23 cellular contexts compared by ENCODE assay signal in genomic region chr19:449916-450315, GRCh38. TPM values are rescaled to one million over a fixed set of nuclear protein-coding genes. Genes with fewer than 3 reads are reported as not detected.
DNase-seq lines count a peak whose midpoint lies in the region; ATAC-seq and TF ChIP-seq lines count a peak whose summit lies in the region.
"Had no signal": no experiment of that assay in that cellular context is flagged by ENCODE, and none has a peak within 500 bp of the region (broad histone marks: within the 10 kb centered on the region; RNA-seq: fewer than 3 reads in every experiment).

No MANE protein-coding gene starts in this region.

- H3K27ac Mint-ChIP-seq in natural killer cell treated with Interleukin-12 subunit alpha and Interleukin-12 subunit beta and Interleukin-15 and Interleukin-18, amount 100 ng/mL, for 72 hours, result no peak overlapping the region
- H3K27ac Mint-ChIP-seq in natural killer cell, result no peak overlapping the region
- no peak overlapping the region for H3K27ac Mint-ChIP-seq in activated CD8-positive, alpha-beta T cell treated with anti-CD3 and anti-CD28 coated beads, Interleukin-2, amount 10 ng/mL, durations not matched to agents 7 days and 5 days
- H3K27ac Mint-ChIP-seq: CD14-positive monocyte; CD4-positive, alpha-beta memory T cell; CD4-positive, CD25-positive, alpha-beta regulatory T cell; CD8-positive, alpha-beta memory T cell had no signal

- H3K36me3 Mint-ChIP-seq in natural killer cell treated with Interleukin-12 subunit alpha and Interleukin-12 subunit beta and Interleukin-15 and Interleukin-18, amount 100 ng/mL, for 72 hours, result no peaks in the 10 kb centered on the region
- no peaks in the 10 kb centered on the region for H3K36me3 Mint-ChIP-seq in natural killer cell
- no peaks in the 10 kb centered on the region for H3K36me3 Mint-ChIP-seq in activated CD8-positive, alpha-beta T cell treated with anti-CD3 and anti-CD28 coated beads, Interleukin-2, amount 10 ng/mL, durations not matched to agents 7 days and 5 days (ENCODE audit: low read depth)
- H3K36me3 Mint-ChIP-seq: CD14-positive monocyte; CD4-positive, alpha-beta memory T cell; CD4-positive, CD25-positive, alpha-beta regulatory T cell; CD8-positive, alpha-beta memory T cell had no signal

- intact Hi-C loops in natural killer cell (cut with micrococcal nuclease), result no loop called here

- peak; percentile 34 for DNase-seq in natural killer cell treated with Interleukin-12 subunit alpha and Interleukin-12 subunit beta and Interleukin-15 and Interleukin-18, amount 100 ng/mL, for 72 hours (ENCODE audit: low spot score)
- DNase-seq in natural killer cell (no peak), iPS-NIHi11 (ENCODE audit: low spot score) (peak; percentile 17)
- DNase-seq in activated CD8-positive, alpha-beta T cell treated with anti-CD3 and anti-CD28 coated beads, Interleukin-2, amount 10 ng/mL, durations not matched to agents 7 days and 5 days, result no peak
- DNase-seq: 8988T; ACHN; BE2C; C1 segment of cervical spinal cord; CD4-positive, alpha-beta memory T cell; CD4-positive, CD25-positive, alpha-beta regulatory T cell; CD8-positive, alpha-beta memory T cell; COR-L47; DMS 273 treated with DMSO at 0.1 percent for 48 hours; DMS153; DMS53; DMS79; DND-41; EL; GDM1 had no signal

- H3K9me3 Mint-ChIP-seq in natural killer cell treated with Interleukin-12 subunit alpha and Interleukin-12 subunit beta and Interleukin-15 and Interleukin-18, amount 100 ng/mL, for 72 hours, result no peaks in the 10 kb centered on the region
- H3K9me3 Mint-ChIP-seq in natural killer cell, result no peaks in the 10 kb centered on the region
- H3K9me3 Mint-ChIP-seq in activated CD8-positive, alpha-beta T cell treated with anti-CD3 and anti-CD28 coated beads, Interleukin-2, amount 10 ng/mL, durations not matched to agents 7 days and 5 days (ENCODE audit: insufficient read depth), result no peaks in the 10 kb centered on the region
- H3K9me3 Mint-ChIP-seq: CD4-positive, alpha-beta memory T cell; CD8-positive, alpha-beta memory T cell had no signal

- ATAC-seq in natural killer cell treated with Interleukin-12 subunit alpha and Interleukin-12 subunit beta and Interleukin-15 and Interleukin-18, amount 100 ng/mL, for 72 hours, result no peak
- no peak for ATAC-seq in natural killer cell
- no peak for ATAC-seq in GM19035 (IDR thresholded peaks at IDR 0.05; ENCODE audit: unreplicated experiment)
- ATAC-seq in activated CD8-positive, alpha-beta T cell treated with anti-CD3 and anti-CD28 coated beads, Interleukin-2, amount 10 ng/mL, durations not matched to agents 7 days and 5 days, result no peak
- ATAC-seq: GM12878 had no signal

- H3K4me3 Mint-ChIP-seq in natural killer cell treated with Interleukin-12 subunit alpha and Interleukin-12 subunit beta and Interleukin-15 and Interleukin-18, amount 100 ng/mL, for 72 hours, result no peak overlapping the region
- H3K4me3 Mint-ChIP-seq in natural killer cell, result no peak overlapping the region
- no peak overlapping the region for H3K4me3 Mint-ChIP-seq in activated CD8-positive, alpha-beta T cell treated with anti-CD3 and anti-CD28 coated beads, Interleukin-2, amount 10 ng/mL, durations not matched to agents 7 days and 5 days
- H3K4me3 Mint-ChIP-seq: CD14-positive monocyte; CD4-positive, alpha-beta memory T cell; CD4-positive, CD25-positive, alpha-beta regulatory T cell; CD8-positive, alpha-beta memory T cell had no signal

- H3K27me3 Mint-ChIP-seq in natural killer cell treated with Interleukin-12 subunit alpha and Interleukin-12 subunit beta and Interleukin-15 and Interleukin-18, amount 100 ng/mL, for 72 hours, result no peaks in the 10 kb centered on the region
- H3K27me3 Mint-ChIP-seq in natural killer cell (ENCODE audit: low read depth in 2 of 2), result no peaks in the 10 kb centered on the region
- no peaks in the 10 kb centered on the region for H3K27me3 Mint-ChIP-seq in activated CD8-positive, alpha-beta T cell treated with anti-CD3 and anti-CD28 coated beads, Interleukin-2, amount 10 ng/mL, durations not matched to agents 7 days and 5 days (ENCODE audit: low read depth)
- H3K27me3 Mint-ChIP-seq: CD4-positive, alpha-beta memory T cell; CD4-positive, CD25-positive, alpha-beta regulatory T cell; CD8-positive, alpha-beta memory T cell had no signal

- POLR2A ChIA-PET in activated CD8-positive, alpha-beta T cell treated with anti-CD3 and anti-CD28 coated beads, Interleukin-2, amount 10 ng/mL, durations not matched to agents 7 days and 5 days (lab: Charles Lee), result no interaction called here

- no peaks in the 10 kb centered on the region for H3K4me1 Mint-ChIP-seq in natural killer cell treated with Interleukin-12 subunit alpha and Interleukin-12 subunit beta and Interleukin-15 and Interleukin-18, amount 100 ng/mL, for 72 hours (ENCODE audit: low read depth in 2 of 2)
- no peaks in the 10 kb centered on the region for H3K4me1 Mint-ChIP-seq in natural killer cell
- no peaks in the 10 kb centered on the region for H3K4me1 Mint-ChIP-seq in activated CD8-positive, alpha-beta T cell treated with anti-CD3 and anti-CD28 coated beads, Interleukin-2, amount 10 ng/mL, durations not matched to agents 7 days and 5 days (ENCODE audit: low read depth)
- H3K4me1 Mint-ChIP-seq: CD14-positive monocyte; CD4-positive, alpha-beta memory T cell; CD4-positive, CD25-positive, alpha-beta regulatory T cell; CD8-positive, alpha-beta memory T cell had no signal

- CTCF ChIA-PET in activated CD8-positive, alpha-beta T cell treated with anti-CD3 and anti-CD28 coated beads, Interleukin-2, amount 10 ng/mL, durations not matched to agents 7 days and 5 days (lab: Charles Lee), result no interaction called here

- TF ChIP-seq CTCF in natural killer cell (IDR thresholded peaks at IDR 0.05), result no peak

RNA-seq across cellular contexts. Expression of gene SHC2, which starts 10.9 kb away (rescaled TPM):
- total RNA-seq in natural killer cell treated with Interleukin-12 subunit alpha and Interleukin-12 subunit beta and Interleukin-15 and Interleukin-18, amount 100 ng/mL, for 72 hours, result under 1 TPM in 1 of 2 donors, not detected in 1; 0.67 TPM
- under 1 TPM in 1 of 3 donors, not detected in 2; 0.75 TPM for total RNA-seq in natural killer cell
- not detected for total RNA-seq in activated CD8-positive, alpha-beta T cell treated with anti-CD3 and anti-CD28 coated beads, Interleukin-2, amount 10 ng/mL, durations not matched to agents 7 days and 5 days
- total RNA-seq: CD4-positive, CD25-positive, alpha-beta regulatory T cell had no signal

RNA-seq across cellular contexts. Expression of gene C2CD4C, which starts 41.0 kb away (rescaled TPM):
- total RNA-seq in natural killer cell treated with Interleukin-12 subunit alpha and Interleukin-12 subunit beta and Interleukin-15 and Interleukin-18, amount 100 ng/mL, for 72 hours, result not detected
- total RNA-seq in natural killer cell, result not detected
- not detected for total RNA-seq in activated CD8-positive, alpha-beta T cell treated with anti-CD3 and anti-CD28 coated beads, Interleukin-2, amount 10 ng/mL, durations not matched to agents 7 days and 5 days
- total RNA-seq: CD4-positive, alpha-beta memory T cell; CD4-positive, CD25-positive, alpha-beta regulatory T cell; CD8-positive, alpha-beta memory T cell; Daoy; GM12878 had no signal

RNA-seq across cellular contexts. Expression of gene MADCAM1, which starts 46.4 kb away (rescaled TPM):
- total RNA-seq in natural killer cell treated with Interleukin-12 subunit alpha and Interleukin-12 subunit beta and Interleukin-15 and Interleukin-18, amount 100 ng/mL, for 72 hours, result under 1 TPM in 1 of 2 donors, not detected in 1; 0.33 TPM
- total RNA-seq in natural killer cell, result under 1 TPM in 2 of 3 donors, not detected in 1; 0.43 to 0.54 TPM
- under 1 TPM; 0.16 to 0.39 TPM for total RNA-seq in activated CD8-positive, alpha-beta T cell treated with anti-CD3 and anti-CD28 coated beads, Interleukin-2, amount 10 ng/mL, durations not matched to agents 7 days and 5 days
- total RNA-seq: Daoy had no signal

RNA-seq across cellular contexts. Expression of gene TPGS1, which starts 57.4 kb away (rescaled TPM):
- 10 to 100 TPM; 16.3 to 17.7 TPM for total RNA-seq in natural killer cell treated with Interleukin-12 subunit alpha and Interleukin-12 subunit beta and Interleukin-15 and Interleukin-18, amount 100 ng/mL, for 72 hours
- total RNA-seq in natural killer cell, result 10 to 100 TPM; 18.7 to 20.6 (median 18.9) TPM
- total RNA-seq in activated CD8-positive, alpha-beta T cell treated with anti-CD3 and anti-CD28 coated beads, Interleukin-2, amount 10 ng/mL, durations not matched to agents 7 days and 5 days, result 10 to 100 TPM; 20.1 to 20.7 TPM

Comparison
In these comparisons a context has a peak if more than half of its experiments do, and no peak if none do; other contexts are left out.
1. DNase-seq: peak in natural killer cell treated with Interleukin-12 subunit alpha and Interleukin-12 subunit beta and Interleukin-15 and Interleukin-18, amount 100 ng/mL, for 72 hours (single experiment) and iPS-NIHi11 (single experiment); none in natural killer cell (single experiment) and activated CD8-positive, alpha-beta T cell treated with anti-CD3 and anti-CD28 coated beads, Interleukin-2, amount 10 ng/mL, durations not matched to agents 7 days and 5 days (single experiment).